In the genomic region with DNA sequence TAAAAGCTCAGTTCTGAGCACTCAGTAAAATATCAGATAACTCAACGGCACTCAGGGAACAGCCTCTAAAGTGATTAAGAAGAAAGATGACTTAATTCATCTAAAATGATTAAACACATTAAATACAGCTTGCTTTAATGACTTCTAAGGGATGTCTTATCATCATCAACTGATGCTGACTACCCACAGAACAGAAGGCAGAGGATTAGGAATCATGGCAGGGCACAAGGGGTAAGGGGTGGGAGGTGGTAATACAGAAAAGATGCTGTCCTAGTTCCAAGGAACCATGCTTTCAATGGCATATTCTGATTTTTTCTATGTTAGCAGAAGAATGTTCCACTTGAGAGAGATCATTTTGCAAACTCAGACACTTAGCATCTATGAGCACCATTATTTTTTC, we compare ENCODE assay signal across 33 cellular contexts.
"Had no signal": no experiment of that assay in that cellular context is flagged by ENCODE, and none has a peak within 500 bp of the region (broad histone marks: within the 10 kb centered on the region; RNA-seq: fewer than 3 reads in every experiment).

No MANE protein-coding gene starts in this region.

- H3K9me3 Mint-ChIP-seq: activated CD4-positive, alpha-beta T cell treated with anti-CD3 and anti-CD28 coated beads, Interleukin-2, amount 10 ng/mL, durations not matched to agents 7 days and 5 days; activated naive CD4-positive, alpha-beta T cell treated with anti-CD3 and anti-CD28 coated beads, Interleukin-2, amount 50 U/mL, for 24 hours; activated naive CD8-positive, alpha-beta T cell treated with anti-CD3 and anti-CD28 coated beads, Interleukin-2, amount 10 ng/mL, durations not matched to agents 7 days and 5 days; activated T-cell treated with anti-CD3 and anti-CD28 coated beads, Interleukin-2, amount 50 U/mL, for 24 hours; activated T-helper 2 cell treated with anti-CD3 and anti-CD28 coated beads, Interferon-gamma antibody, Interleukin-2, Interleukin-4, amounts not matched to agents 10 μg/mL and 5 μg/mL and 100 μg/mL, durations not matched to agents 14 hours and 24 hours and 36 hours; central memory CD8-positive, alpha-beta T cell had no signal

- DNase-seq: activated CD4-positive, alpha-beta T cell treated with anti-CD3 and anti-CD28 coated beads for 36 hours; activated CD4-positive, alpha-beta T cell treated with anti-CD3 and anti-CD28 coated beads, Interleukin-2, amount 10 ng/mL, durations not matched to agents 7 days and 5 days; activated CD4-positive, alpha-beta T cell treated with anti-CD3 and anti-CD28 coated beads, Interleukin-2, amount 50 U/mL, for 48 hours; activated CD8-positive, alpha-beta T cell treated with anti-CD3 and anti-CD28 coated beads, Interleukin-2, amount 10 ng/mL, durations not matched to agents 7 days and 5 days; activated gamma-delta T cell; activated naive CD4-positive, alpha-beta T cell treated with Interleukin-2 at 50 U/mL for 16 hours; activated naive CD8-positive, alpha-beta T cell treated with anti-CD3 and anti-CD28 coated beads, Interleukin-2, amount 10 ng/mL, durations not matched to agents 7 days and 5 days; activated T-cell treated with anti-CD3 and anti-CD28 coated beads, Interleukin-2, amount 50 U/mL, for 24 hours; amygdala; NCI-H1092 treated with DMSO at 0.1 percent for 48 hours; NCI-H1417; NCI-H146; NCI-H187; NCI-H2029 treated with DMSO at 0.1 percent for 48 hours; NCI-H345; NCI-H526 treated with DMSO at 0.1 percent for 48 hours; NCI-H774; Peyer's patch; RPMI8226; SHP77 treated with DMSO at 0.1 percent for 48 hours; SW 1271; T-helper 1 cell; T-helper 2 cell; T-helper 9 cell had no signal

- H3K9me3 ChIP-seq: ascending aorta, Peyer's patch, SJSA1 had no signal

- H3K4me1 Mint-ChIP-seq: activated CD4-positive, alpha-beta T cell treated with anti-CD3 and anti-CD28 coated beads for 36 hours; activated CD4-positive, alpha-beta T cell treated with anti-CD3 and anti-CD28 coated beads, Interleukin-2, amount 10 ng/mL, durations not matched to agents 7 days and 5 days; activated naive CD4-positive, alpha-beta T cell treated with anti-CD3 and anti-CD28 coated beads, Interleukin-2, amount 50 U/mL, for 24 hours; activated naive CD8-positive, alpha-beta T cell treated with anti-CD3 and anti-CD28 coated beads, Interleukin-2, amount 10 ng/mL, durations not matched to agents 7 days and 5 days; central memory CD8-positive, alpha-beta T cell had no signal

- H3K4me1 ChIP-seq: Peyer's patch had no signal

- H3K4me3 Mint-ChIP-seq: activated CD4-positive, alpha-beta T cell treated with anti-CD3 and anti-CD28 coated beads for 36 hours; activated CD4-positive, alpha-beta T cell treated with anti-CD3 and anti-CD28 coated beads, Interleukin-2, amount 10 ng/mL, durations not matched to agents 7 days and 5 days; activated CD8-positive, alpha-beta T cell treated with anti-CD3 and anti-CD28 coated beads, Interleukin-2, amount 10 ng/mL, durations not matched to agents 7 days and 5 days; activated naive CD4-positive, alpha-beta T cell treated with anti-CD3 and anti-CD28 coated beads, Interleukin-2, amount 50 U/mL, for 24 hours; activated naive CD8-positive, alpha-beta T cell treated with anti-CD3 and anti-CD28 coated beads, Interleukin-2, amount 10 ng/mL, durations not matched to agents 7 days and 5 days; activated T-cell treated with anti-CD3 and anti-CD28 coated beads, Interleukin-2, amount 50 U/mL, for 24 hours; central memory CD8-positive, alpha-beta T cell; WTC11 had no signal

- H3K27me3 Mint-ChIP-seq: activated CD4-positive, alpha-beta T cell treated with anti-CD3 and anti-CD28 coated beads for 36 hours; activated CD4-positive, alpha-beta T cell treated with anti-CD3 and anti-CD28 coated beads, Interleukin-2, amount 10 ng/mL, durations not matched to agents 7 days and 5 days had no signal

- ATAC-seq: activated CD4-positive, alpha-beta T cell treated with anti-CD3 and anti-CD28 coated beads for 36 hours; activated CD4-positive, CD25-positive, alpha-beta regulatory T cell treated with anti-CD3 and anti-CD28 coated beads, Interleukin-2, amount 50 U/mL, for 24 hours; activated CD8-positive, alpha-beta T cell treated with anti-CD3 and anti-CD28 coated beads, Interleukin-2, amount 10 ng/mL, durations not matched to agents 7 days and 5 days; SK-N-SH treated with all-trans-retinoic acid at 6 μM for 48 hours; WTC11 had no signal

- H3K27ac ChIP-seq: ascending aorta, cardiac muscle cell, Peyer's patch, SJSA1 had no signal

- H3K36me3 ChIP-seq: cardiac muscle cell had no signal

- H3K36me3 Mint-ChIP-seq: activated naive CD4-positive, alpha-beta T cell treated with anti-CD3 and anti-CD28 coated beads, Interleukin-2, amount 50 U/mL, for 24 hours; activated naive CD8-positive, alpha-beta T cell treated with anti-CD3 and anti-CD28 coated beads, Interleukin-2, amount 10 ng/mL, durations not matched to agents 7 days and 5 days had no signal

- H3K27ac Mint-ChIP-seq: activated CD4-positive, alpha-beta T cell treated with anti-CD3 and anti-CD28 coated beads for 36 hours; activated CD4-positive, alpha-beta T cell treated with anti-CD3 and anti-CD28 coated beads, Interleukin-2, amount 10 ng/mL, durations not matched to agents 7 days and 5 days; activated CD8-positive, alpha-beta T cell treated with anti-CD3 and anti-CD28 coated beads, Interleukin-2, amount 10 ng/mL, durations not matched to agents 7 days and 5 days; activated naive CD4-positive, alpha-beta T cell treated with anti-CD3 and anti-CD28 coated beads, Interleukin-2, amount 50 U/mL, for 24 hours; activated naive CD8-positive, alpha-beta T cell treated with anti-CD3 and anti-CD28 coated beads, Interleukin-2, amount 10 ng/mL, durations not matched to agents 7 days and 5 days; activated T-cell treated with anti-CD3 and anti-CD28 coated beads, Interleukin-2, amount 50 U/mL, for 24 hours; activated T-helper 2 cell treated with anti-CD3 and anti-CD28 coated beads, Interferon-gamma antibody, Interleukin-2, Interleukin-4, amounts not matched to agents 10 μg/mL and 5 μg/mL and 100 μg/mL, durations not matched to agents 14 hours and 24 hours and 36 hours; WTC11 had no signal

- H3K4me3 ChIP-seq: ascending aorta, cardiac muscle cell, Peyer's patch, SJSA1 had no signal

- H3K27me3 ChIP-seq: ascending aorta, Peyer's patch, SJSA1 had no signal
